Comparison of ENCODE assay signal across 1 cellular context in genomic region chr3:4980229-4981159, GRCh38.
A peak's percentile ranks its signal among the peaks of the same experiment; 100 is the strongest.
TF ChIP-seq lines count a peak whose summit lies in the region.

No MANE protein-coding gene starts in this region.

TF ChIP-seq in K562, 482 proteins besides CTCF, POLR2A, EP300 and RAD21 (continued from another document):
- TF ChIP-seq ARID4B (CRISPR knock-in tag; IDR thresholded peaks at IDR 0.05) (peak; percentile 71; the same call in 1 of the 2 replicates), POLR2G (IDR thresholded peaks at IDR 0.05; ENCODE audit: low read depth, low read length) (no peak), SMAD3 (CRISPR knock-in tag; conservative IDR thresholded peaks at IDR 0.05) (0 out of 2 replicates have a peak, but pooled peaks have one; percentile 61), RCOR1 (IDR thresholded peaks at IDR 0.05; ENCODE audit: borderline replicate concordance in 1 of 2, low read depth in 2 of 2, low read length in 2 of 2) (peak; percentile 83 to 95), MTF1 (CRISPR knock-in tag; IDR thresholded peaks at IDR 0.05; ENCODE audit: borderline replicate concordance) (no peak), MAFK (IDR thresholded peaks at IDR 0.05; ENCODE audit: low read length) (peak; percentile 88), ZC3H11A (IDR thresholded peaks at IDR 0.05; ENCODE audit: low read depth, low read length) (peak; percentile 77; the same call in 1 of the 2 replicates), ZBTB12 (CRISPR knock-in tag; IDR thresholded peaks at IDR 0.05) (no peak), ATF4 (CRISPR knock-in tag; IDR thresholded peaks at IDR 0.05) (peak; percentile 50; the same call in 1 of the 2 replicates), POLR3G (IDR thresholded peaks at IDR 0.05; ENCODE audit: extremely low read depth, insufficient read length, insufficient replicate concordance) (no peak)
TF ChIP-seq in K562: peak in this region for 184.
